Comparison of ENCODE assay signal across 18 cellular contexts in genomic region chr19:33273065-33273736, GRCh38. TPM values are rescaled to one million over a fixed set of nuclear protein-coding genes. Genes with fewer than 3 reads are reported as not detected.
DNase-seq lines count a peak whose midpoint lies in the region; ATAC-seq and TF ChIP-seq lines count a peak whose summit lies in the region.
"Had no signal": no experiment of that assay in that cellular context is flagged by ENCODE, and none has a peak within 500 bp of the region (broad histone marks: within the 10 kb centered on the region; RNA-seq: fewer than 3 reads in every experiment).

No MANE protein-coding gene starts in this region.

- peaks cover 4% of the 10 kb centered on the region for H3K27me3 Mint-ChIP-seq in nephron progenitor cell (ENCODE audit: low read depth, poor library complexity)
- H3K27me3 Mint-ChIP-seq in immature natural killer cell (ENCODE audit: low read depth in 3 of 3): peaks cover 0 to 6% (median 0%) of the 10 kb centered on the region in 3 donors
- H3K27me3 Mint-ChIP-seq: CD4-positive, alpha-beta memory T cell had no signal

- intact Hi-C loops in right cardiac atrium (cut with DNase I): no loop called here
- intact Hi-C loops in cardiac septum (cut with DNase I): no loop called here

- H3K27me3 ChIP-seq in right cardiac atrium (ENCODE audit: control insufficient read depth, insufficient read depth): no peaks in the 10 kb centered on the region
- H3K27me3 ChIP-seq: adrenal gland, thyroid gland had no signal

- H3K4me1 Mint-ChIP-seq in nephron progenitor cell: peaks cover 34% of the 10 kb centered on the region
- H3K4me1 Mint-ChIP-seq in immature natural killer cell: peaks cover 5% of the 10 kb centered on the region in 2 donors

- no peaks in the 10 kb centered on the region for H3K9me3 ChIP-seq in right cardiac atrium (ENCODE audit: control insufficient read depth, low read length)
- H3K9me3 ChIP-seq: adrenal gland, thyroid gland had no signal

- H3K4me3 Mint-ChIP-seq in nephron progenitor cell (peak overlapping the region; percentile 47), immature natural killer cell (no peak overlapping the region)

- no peaks in the 10 kb centered on the region for H3K9me3 Mint-ChIP-seq in nephron progenitor cell
- H3K9me3 Mint-ChIP-seq in immature natural killer cell: no peaks in the 10 kb centered on the region
- H3K9me3 Mint-ChIP-seq: CD4-positive, alpha-beta memory T cell had no signal

- no peak for TF ChIP-seq CTCF in fibroblast of pulmonary artery (IDR thresholded peaks at IDR 0.05; ENCODE audit: low read length, missing control alignments)
- TF ChIP-seq CTCF in nephron progenitor cell (IDR thresholded peaks at IDR 0.05): no peak

- no peaks in the 10 kb centered on the region for H3K36me3 Mint-ChIP-seq in nephron progenitor cell (ENCODE audit: low read depth)
- H3K36me3 Mint-ChIP-seq in immature natural killer cell: no peaks in the 10 kb centered on the region
- H3K36me3 Mint-ChIP-seq: CD4-positive, alpha-beta memory T cell had no signal

- DNase-seq in right cardiac atrium (peak in 1 of 3 donors; percentile 53), cardiac septum (ENCODE audit: low spot score) (no peak), fibroblast of pulmonary artery (ENCODE audit: low read depth) (peak; percentile 8), nephron progenitor cell (peak; percentile 27), hypothalamus (lab: John Stamatoyannopoulos, UW) (no peak), ecto neural progenitor cell (ENCODE audit: low spot score) (no peak), immature natural killer cell (no peak)
- no peak for DNase-seq in effector CD4-positive, alpha-beta T cell
- DNase-seq: activated CD4-positive, CD25-positive, alpha-beta regulatory T cell treated with anti-CD3 and anti-CD28 coated beads, Interleukin-2, amount 50 U/mL, for 72 hours; NCI-H146; NCI-H345; SHP77; thyroid gland had no signal

- H3K4me1 ChIP-seq in right cardiac atrium (ENCODE audit: control insufficient read depth, insufficient read depth, low read length): no peaks in the 10 kb centered on the region
- H3K4me1 ChIP-seq: adrenal gland, parathyroid adenoma had no signal

- 60% methylated on average over 26 of the region's 26 CpGs for WGBS in right cardiac atrium

- peak; percentile 6 to 7 for ATAC-seq in right cardiac atrium

- no peak overlapping the region for H3K27ac ChIP-seq in right cardiac atrium (ENCODE audit: low read length)
- H3K27ac ChIP-seq: parathyroid adenoma, thyroid gland had no signal

- peak overlapping the region; percentile 24 for H3K27ac Mint-ChIP-seq in nephron progenitor cell
- no peak overlapping the region for H3K27ac Mint-ChIP-seq in immature natural killer cell

- H3K4me3 ChIP-seq in right cardiac atrium (ENCODE audit: low read length): no peak overlapping the region
- no peak overlapping the region for H3K4me3 ChIP-seq in fibroblast of pulmonary artery (replicated peaks; ENCODE audit: low read depth, low read length)
- H3K4me3 ChIP-seq: adrenal gland, smooth muscle cell, thyroid gland had no signal

RNA-seq across cellular contexts. Expression of gene CEBPA, which starts 29.1 kb away (rescaled TPM):
- total RNA-seq in right cardiac atrium (1 to 10 TPM; 2.1 to 5.2 (median 3.3) TPM), cardiac septum (2.3 TPM)
- polyA plus RNA-seq in right cardiac atrium (8.7 TPM), immature natural killer cell (1 to 10 TPM; 2.7 to 5.3 (median 3.9) TPM)

RNA-seq across cellular contexts. Expression of gene SLC7A10, which starts 47.6 kb away (rescaled TPM):
- total RNA-seq in right cardiac atrium (not detected), cardiac septum (not detected)
- polyA plus RNA-seq in right cardiac atrium (0.70 TPM), immature natural killer cell (not detected)
- total RNA-seq: CD4-positive, alpha-beta memory T cell; HT-29; smooth muscle cell had no signal
- polyA plus RNA-seq: CD4-positive, alpha-beta memory T cell had no signal

Comparison
In these comparisons a context has a peak if more than half of its experiments do, and no peak if none do; other contexts are left out.
1. DNase-seq: peak in fibroblast of pulmonary artery (single experiment) and nephron progenitor cell (single experiment); none in cardiac septum (single experiment), hypothalamus (0 of 51), ecto neural progenitor cell (single experiment), effector CD4-positive, alpha-beta T cell (single experiment) and immature natural killer cell (0 of 3).